ENCODE assay signal across 13 cellular contexts in the genomic region with DNA sequence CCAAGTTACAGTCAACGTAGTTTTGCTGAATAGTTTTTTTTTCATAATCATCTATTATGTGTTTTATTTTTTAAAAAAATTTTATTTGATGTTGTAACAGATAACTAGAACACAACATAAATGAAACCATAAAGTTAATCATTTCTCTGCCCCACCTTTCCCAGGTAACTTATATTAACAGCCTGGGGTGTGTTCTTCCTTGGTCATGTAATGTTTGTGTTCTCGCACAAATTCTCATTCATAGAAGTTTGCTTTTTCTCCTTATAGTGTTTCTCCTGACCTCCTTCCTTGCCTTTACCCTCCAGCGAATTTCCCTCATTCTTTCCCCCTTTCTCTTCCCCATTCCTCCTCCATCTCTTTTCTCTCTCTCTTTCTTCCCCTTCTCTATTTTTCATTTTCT.
DNase-seq lines count a peak whose midpoint lies in the region; ATAC-seq and TF ChIP-seq lines count a peak whose summit lies in the region.
"Had no signal": no experiment of that assay in that cellular context is flagged by ENCODE, and none has a peak within 500 bp of the region (broad histone marks: within the 10 kb centered on the region; RNA-seq: fewer than 3 reads in every experiment).

No MANE protein-coding gene starts in this region.

- CTCF ChIA-PET in HEK293 (lab: Yijun Ruan, JAX) = interaction anchor here (0.6 to 0.7 kb wide), 2 partner anchors 26 to 269 kb away, joined by 3 read pairs; no protein-coding TSS in a partner anchor

- TF ChIP-seq CTCF in HEK293 (tag by site-specific recombination; IDR thresholded peaks at IDR 0.05) = no peak
- no peak for TF ChIP-seq CTCF in colonic mucosa (IDR thresholded peaks at IDR 0.05)
- no peak for TF ChIP-seq CTCF in thoracic aorta (IDR thresholded peaks at IDR 0.05)

- H3K9ac ChIP-seq in colonic mucosa (ENCODE audit: low read depth in 2 of 2, low read length in 2 of 2) (peak overlapping the region in 1 of 2 donors; percentile 22), mucosa of rectum (ENCODE audit: low read depth in 1 of 2, low read length in 2 of 2) (peak overlapping the region; percentile 36 to 67)

- H3K27ac ChIP-seq in HEK293 (ENCODE audit: extremely low read depth, low read depth, low read length) = no peak overlapping the region
- peak overlapping the region; percentile 49 for H3K27ac ChIP-seq in colonic mucosa
- H3K27ac ChIP-seq in mucosa of rectum (ENCODE audit: low read depth in 2 of 2, low read length in 2 of 2) = peak overlapping the region; percentile 80 to 88
- H3K27ac ChIP-seq in thoracic aorta = peak overlapping the region; percentile 60 to 76

- H3K9me3 ChIP-seq in HEK293 (ENCODE audit: control insufficient read depth, insufficient read depth, low read depth, low read length) = no peaks in the 10 kb centered on the region
- no peaks in the 10 kb centered on the region for H3K9me3 ChIP-seq in colonic mucosa
- no peaks in the 10 kb centered on the region for H3K9me3 ChIP-seq in mucosa of rectum (ENCODE audit: control insufficient read depth in 2 of 2, low read length in 2 of 2)
- no peaks in the 10 kb centered on the region for H3K9me3 ChIP-seq in thoracic aorta

- H3K36me3 ChIP-seq in HEK293 (ENCODE audit: control insufficient read depth in 2 of 2, insufficient read depth in 1 of 2, low read length in 2 of 2) (no peaks in the 10 kb centered on the region), colonic mucosa (no peaks in the 10 kb centered on the region), mucosa of rectum (ENCODE audit: control insufficient read depth in 2 of 2, insufficient read depth in 2 of 2, low read length in 2 of 2) (no peaks in the 10 kb centered on the region), thoracic aorta (no peaks in the 10 kb centered on the region)

- DNase-seq in colonic mucosa = no peak
- DNase-seq in thoracic aorta (ENCODE audit: low spot score) = no peak
- DNase-seq in stimulated activated CD4-positive, alpha-beta T cell treated with anti-CD3 and anti-CD28 coated beads, Interleukin-4, amount 100 ng/mL, for 1 hour = no peak
- DNase-seq in HT-29 (ENCODE audit: low spot score) = no peak
- DNase-seq in central memory CD4-positive, alpha-beta T cell = no peak
- DNase-seq: C1 segment of cervical spinal cord; CD4-positive, alpha-beta T cell; DMS79; H7 had no signal

- no peak overlapping the region for H3K4me3 ChIP-seq in HEK293 (ENCODE audit: low read depth, low read length)
- H3K4me3 ChIP-seq in colonic mucosa = no peak overlapping the region
- H3K4me3 ChIP-seq in mucosa of rectum (ENCODE audit: low read length in 2 of 2) = peak overlapping the region in 1 of 2 donors; percentile 38
- H3K4me3 ChIP-seq in thoracic aorta = no peak overlapping the region
- H3K4me3 ChIP-seq: GM12878, GM23338 had no signal

- H3K27me3 ChIP-seq in colonic mucosa (no peaks in the 10 kb centered on the region), mucosa of rectum (ENCODE audit: control insufficient read depth in 2 of 2, insufficient read depth in 2 of 2, low read length in 2 of 2) (peaks cover 0 to 2% of the 10 kb centered on the region in 2 donors), thoracic aorta (replicated peaks; ENCODE audit: insufficient read depth) (no peaks in the 10 kb centered on the region)

- no peak for ATAC-seq in thoracic aorta (ENCODE audit: insufficient number of reproducible peaks, low FRiP score, low read depth)
- ATAC-seq: GM12878, GM23338 had no signal

- H3K4me1 ChIP-seq in HEK293 (ENCODE audit: control insufficient read depth, insufficient read depth, low read length) (peaks cover 4% of the 10 kb centered on the region), colonic mucosa (no peaks in the 10 kb centered on the region), mucosa of rectum (ENCODE audit: control insufficient read depth in 2 of 2, insufficient read depth in 2 of 2, low read length in 2 of 2) (peaks cover 9 to 33% of the 10 kb centered on the region in 2 donors), thoracic aorta (ENCODE audit: control insufficient read depth in 1 of 2, low read depth in 2 of 2) (peaks cover 31 to 60% of the 10 kb centered on the region in 2 donors)

- POLR2A ChIA-PET in HEK293 (lab: Yijun Ruan, JAX) = interaction anchor here (0.6 kb wide), 1 partner anchor 50 kb away, joined by 13 read pairs; no protein-coding TSS in a partner anchor

- intact Hi-C loops in colonic mucosa (cut with DNase I) = loop anchor here (10.0 kb wide), 1 partner anchor 88 kb away; no protein-coding TSS in a partner anchor

TF ChIP-seq in HEK293, 187 proteins besides CTCF, POLR2A, EP300 and RAD21:
- TF ChIP-seq PRDM1 (tag by site-specific recombination; IDR thresholded peaks at IDR 0.05) (peak; percentile 67), GFI1B (tag by site-specific recombination; IDR thresholded peaks at IDR 0.05) (no peak)
